In genomic region chr6:143206550-143206949, GRCh38 we compare ENCODE assay signal across 25 cellular contexts.
DNase-seq lines count a peak whose midpoint lies in the region; ATAC-seq, FAIRE-seq and TF ChIP-seq lines count a peak whose summit lies in the region.
"Had no signal": no experiment of that assay in that cellular context is flagged by ENCODE, and none has a peak within 500 bp of the region (broad histone marks: within the 10 kb centered on the region; RNA-seq: fewer than 3 reads in every experiment).

No MANE protein-coding gene starts in this region.

- H4K20me1 ChIP-seq in K562 (replicated peaks; ENCODE audit: control insufficient read depth, insufficient read depth, low read length), result no peaks in the 10 kb centered on the region
- H4K20me1 ChIP-seq: BLaER1 treated with 17β-estradiol and CSF1 and Interleukin-3, amounts not matched to agents 10 nM and 100 nM had no signal

- CTCF ChIA-PET in K562 (lab: Yijun Ruan, JAX; ENCODE audit: low intra/inter-chr PET ratio), result no interaction called here

- no peak overlapping the region for H3K9ac ChIP-seq in K562 (ENCODE audit: insufficient read depth in 1 of 2, low read depth in 2 of 2, low read length in 2 of 2)
- H3K9ac ChIP-seq: BLaER1 treated with 17β-estradiol and CSF1 and Interleukin-3, amounts not matched to agents 10 nM and 100 nM; GM23248 had no signal

- no TSS peak for BruUV-seq in K562 (replicated peaks; lab: Mats Ljungman, UMichigan)

- no peak overlapping the region for H3K4me3 ChIP-seq in left ventricle myocardium inferior
- H3K4me3 ChIP-seq in heart left ventricle, result no peak overlapping the region
- no peak overlapping the region for H3K4me3 ChIP-seq in K562
- no peak overlapping the region for H3K4me3 ChIP-seq in gastroesophageal sphincter
- H3K4me3 ChIP-seq: BLaER1 treated with 17β-estradiol and CSF1 and Interleukin-3, amounts not matched to agents 10 nM and 100 nM; GM23248 had no signal

- ATAC-seq in heart left ventricle (no peak), K562 (no peak), gastroesophageal sphincter (no peak), GM19328 (IDR thresholded peaks at IDR 0.05; ENCODE audit: unreplicated experiment) (no peak)
- ATAC-seq: HCT116 had no signal

- TF ChIP-seq RAD21 in K562 (CRISPR knock-in tag; conservative IDR thresholded peaks at IDR 0.05 in 1 of 2, IDR thresholded peaks at IDR 0.05 in 1 of 2), result no peak

- FAIRE-seq in K562 (lab: Jason Lieb, UNC), result no peak
- FAIRE-seq: A204.1, D721Med, G401.6, GM12892 had no signal

- in situ Hi-C loops in K562 (cut with MboI), result no loop called here

- H3K79me2 ChIP-seq in K562 (ENCODE audit: control insufficient read depth, insufficient read depth, low read length), result 0 out of 3 replicates have a peak, but pooled peaks cover 2% of the 10 kb centered on the region

- TF ChIP-seq POLR2A in heart left ventricle (IDR thresholded peaks at IDR 0.05) (no peak), K562 (conservative IDR thresholded peaks at IDR 0.05) (no peak), gastroesophageal sphincter (IDR thresholded peaks at IDR 0.05) (no peak)

- H3K27me3 ChIP-seq in left ventricle myocardium inferior (ENCODE audit: low read depth) (no peaks in the 10 kb centered on the region), heart left ventricle (no peaks in the 10 kb centered on the region), K562 (ENCODE audit: control insufficient read depth in 2 of 2, insufficient read depth in 2 of 2, low read length in 2 of 2) (no peaks in the 10 kb centered on the region), gastroesophageal sphincter (no peaks in the 10 kb centered on the region)
- H3K27me3 ChIP-seq: BE2C; BLaER1 treated with 17β-estradiol and CSF1 and Interleukin-3, amounts not matched to agents 10 nM and 100 nM had no signal

- POLR2A ChIA-PET in K562 (lab: Yijun Ruan, JAX), result no interaction called here

- no peak overlapping the region for H2AFZ ChIP-seq in K562 (ENCODE audit: low read depth, low read length)
- H2AFZ ChIP-seq: GM23248 had no signal

- DNase-seq in left ventricle myocardium inferior (no peak), heart left ventricle (no peak), DMS79 treated with DMSO at 0.1 percent for 48 hours (lab: John Stamatoyannopoulos, UW) (peak; percentile 32), K562 (ENCODE audit: extremely low read depth in 1 of 4, low spot score in 3 of 4) (no peak), SIG-M5 treated with dmso at 0.1 percent for 504 hours (lab: John Stamatoyannopoulos, UW; ENCODE audit: unreplicated experiment) (no peak)
- DNase-seq in activated T-cell treated with anti-CD3 and anti-CD28 coated beads, Interleukin-2, amount 50 U/mL, for 48 hours, result no peak
- DNase-seq: ACHN; AML-193; BE2C; CD4-positive, alpha-beta T cell; CD8-positive, alpha-beta memory T cell; DMS 273 treated with DMSO at 0.1 percent for 48 hours; DND-41; H9; HFFc6 had no signal

- intact Hi-C loops in left ventricle myocardium inferior (cut with micrococcal nuclease) (no loop called here), heart left ventricle (cut with DNase I) (no loop called here), K562 (cut with micrococcal nuclease) (no loop called here)

- 84 to 92% (median 87%) methylated on average over 1 of the region's 1 CpG for WGBS in heart left ventricle, 4 donors
- 90% methylated on average over 1 of the region's 1 CpG for WGBS in K562 (ENCODE audit: insufficient coverage, low coverage, missing lambda C conversion rate)
- 56 to 77% methylated on average over 1 of the region's 1 CpG for WGBS in gastroesophageal sphincter (ENCODE audit: low coverage in 1 of 2), 2 donors

- no peak for TF ChIP-seq EP300 in K562 (IDR thresholded peaks at IDR 0.05; ENCODE audit: low read length)
- no peak for TF ChIP-seq EP300 in gastroesophageal sphincter (IDR thresholded peaks at IDR 0.05)

- H3K27ac ChIP-seq in left ventricle myocardium inferior (replicated peaks), result peak overlapping the region; percentile 39
- peak overlapping the region in 3 of 12 donors; percentile 26 to 36 (median 26) for H3K27ac ChIP-seq in heart left ventricle
- no peak overlapping the region for H3K27ac ChIP-seq in K562 (ENCODE audit: extremely low read depth, low read depth, low read length)
- H3K27ac ChIP-seq in gastroesophageal sphincter, result peak overlapping the region in 3 of 4 donors; percentile 24 to 34 (median 26)
- H3K27ac ChIP-seq: 22Rv1; BLaER1 treated with 17β-estradiol and CSF1 and Interleukin-3, amounts not matched to agents 10 nM and 100 nM; GM23248 had no signal

- H3K9me1 ChIP-seq in K562 (ENCODE audit: control insufficient read depth, insufficient read depth, low read length), result no peaks in the 10 kb centered on the region

- TF ChIP-seq CTCF in left ventricle myocardium inferior (IDR thresholded peaks at IDR 0.05; ENCODE audit: borderline replicate concordance) (no peak), heart left ventricle (IDR thresholded peaks at IDR 0.05) (no peak), K562 (IDR thresholded peaks at IDR 0.05 in 2 of 3, conservative IDR thresholded peaks at IDR 0.05 in 1 of 3; ENCODE audit: insufficient read depth in 2 of 3, low read depth in 1 of 3, low read length in 3 of 3) (no peak), gastroesophageal sphincter (IDR thresholded peaks at IDR 0.05) (no peak)

- H3K9me3 ChIP-seq in left ventricle myocardium inferior (replicated peaks), result peaks cover 7% of the 10 kb centered on the region
- peaks cover 0 to 7% (median 0%) of the 10 kb centered on the region in 12 donors for H3K9me3 ChIP-seq in heart left ventricle
- H3K9me3 ChIP-seq in K562 (replicated peaks; ENCODE audit: control insufficient read depth, insufficient read depth, low read depth, low read length), result no peaks in the 10 kb centered on the region
- peaks cover 0 to 12% (median 0%) of the 10 kb centered on the region in 3 donors for H3K9me3 ChIP-seq in gastroesophageal sphincter
- H3K9me3 ChIP-seq: BE2C had no signal

- H3K36me3 ChIP-seq in left ventricle myocardium inferior (peaks cover 5% of the 10 kb centered on the region), heart left ventricle (no peaks in the 10 kb centered on the region), K562 (ENCODE audit: control insufficient read depth, insufficient read depth, low read length) (peaks cover 89% of the 10 kb centered on the region), gastroesophageal sphincter (peaks cover 0 to 6% of the 10 kb centered on the region in 2 donors)
- H3K36me3 ChIP-seq: BE2C; BLaER1 treated with 17β-estradiol and CSF1 and Interleukin-3, amounts not matched to agents 10 nM and 100 nM had no signal

- no peak overlapping the region for H3K4me2 ChIP-seq in K562 (ENCODE audit: insufficient read depth, low read length)
- H3K4me2 ChIP-seq: BLaER1 treated with 17β-estradiol and CSF1 and Interleukin-3, amounts not matched to agents 10 nM and 100 nM had no signal

- H3K4me1 ChIP-seq in left ventricle myocardium inferior, result peaks cover 37% of the 10 kb centered on the region
- H3K4me1 ChIP-seq in heart left ventricle, result peaks cover 0 to 35% (median 7%) of the 10 kb centered on the region in 12 donors
- H3K4me1 ChIP-seq in K562 (replicated peaks in 1 of 2; ENCODE audit: control insufficient read depth in 2 of 2, insufficient read depth in 2 of 2, low read length in 2 of 2), result 0 out of 5 replicates have a peak, but pooled peaks cover 0 to 6% of the 10 kb centered on the region in 2 experiments
- H3K4me1 ChIP-seq in gastroesophageal sphincter, result peaks cover 2 to 30% (median 3%) of the 10 kb centered on the region in 3 donors
- H3K4me1 ChIP-seq: BE2C; BLaER1 treated with 17β-estradiol and CSF1 and Interleukin-3, amounts not matched to agents 10 nM and 100 nM had no signal

TF ChIP-seq in K562, 482 proteins besides CTCF, POLR2A, EP300 and RAD21:
- TF ChIP-seq ETV5 (CRISPR knock-in tag; IDR thresholded peaks at IDR 0.05; ENCODE audit: low read depth), result no peak
- peak; percentile 92 for TF ChIP-seq MAFK (IDR thresholded peaks at IDR 0.05; ENCODE audit: low read length)
- peak; percentile 97 for TF ChIP-seq ZNF316 (IDR thresholded peaks at IDR 0.05)
- TF ChIP-seq MAFG (tag; conservative IDR thresholded peaks at IDR 0.05), result peak; percentile 89
- TF ChIP-seq C11orf30 (IDR thresholded peaks at IDR 0.05; ENCODE audit: low read depth), result peak; percentile 91
- peak; percentile 92 for TF ChIP-seq MAFF (IDR thresholded peaks at IDR 0.05; ENCODE audit: low read length)
